In the genomic region with DNA sequence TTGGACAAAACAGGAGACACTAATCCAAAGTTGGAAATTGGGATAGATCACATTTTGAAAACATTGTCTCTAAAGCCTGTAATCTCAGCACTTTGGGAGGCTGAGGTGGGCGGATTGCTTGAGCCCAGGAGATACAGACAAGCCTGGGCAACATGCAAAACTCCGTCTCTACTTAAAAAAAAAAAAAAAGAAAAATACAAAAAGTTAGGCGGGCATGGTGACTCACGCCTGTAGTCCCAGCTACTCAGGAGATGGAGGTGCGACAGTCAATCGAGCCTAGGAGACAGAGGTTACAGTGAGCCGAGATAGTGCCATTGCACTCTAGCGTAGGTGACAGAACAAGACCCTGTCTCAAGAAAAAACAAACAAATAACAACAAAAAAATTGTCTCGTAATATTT, we compare ENCODE assay signal across 23 cellular contexts.
"Had no signal": no experiment of that assay in that cellular context is flagged by ENCODE, and none has a peak within 500 bp of the region (broad histone marks: within the 10 kb centered on the region; RNA-seq: fewer than 3 reads in every experiment).

No MANE protein-coding gene starts in this region.

- DNase-seq: IMR-90, Karpas-422, KG1, NCI-H1092, NCI-H1105 treated with DMSO at 0.1 percent for 48 hours, NCI-H1417 treated with DMSO at 0.1 percent for 48 hours, NCI-H146, NCI-H187, NCI-H2029, NCI-H2081 treated with DMSO at 0.1 percent for 48 hours, NCI-H2171, NCI-H226, NCI-H446, NCI-H510A, NCI-H524 treated with DMSO at 0.1 percent for 48 hours, NCI-H69, NCI-H774, Right ventricle myocardium superior, RPMI8226, SIG-M5 had no signal

- H3K9me3 ChIP-seq: SJSA1 had no signal

- H3K27me3 ChIP-seq: SJSA1 had no signal

- H3K4me1 ChIP-seq: SJSA1 had no signal

- ATAC-seq: HepG2 had no signal

- H3K4me3 ChIP-seq: SJSA1, SK-N-MC had no signal

- H3K36me3 ChIP-seq: SJSA1 had no signal

- H3K27ac ChIP-seq: SJSA1, SK-N-MC had no signal
